In genomic region chr15:52012210-52012609, GRCh38 we compare ENCODE assay signal across 19 cellular contexts. TPM values are rescaled to one million over a fixed set of nuclear protein-coding genes. Genes with fewer than 3 reads are reported as not detected.
A peak's percentile ranks its signal among the peaks of the same experiment; 100 is the strongest.
DNase-seq lines count a peak whose midpoint lies in the region; ATAC-seq and TF ChIP-seq lines count a peak whose summit lies in the region.
"Had no signal": no experiment of that assay in that cellular context is flagged by ENCODE, and none has a peak within 500 bp of the region (broad histone marks: within the 10 kb centered on the region; RNA-seq: fewer than 3 reads in every experiment).

No MANE protein-coding gene starts in this region.

- no peak for ATAC-seq in activated naive CD8-positive, alpha-beta T cell treated with anti-CD3 and anti-CD28 coated beads, Interleukin-2, amount 10 ng/mL, durations not matched to agents 7 days and 5 days (ENCODE audit: low read depth)
- ATAC-seq: CD8-positive, alpha-beta T cell had no signal

- no peak overlapping the region for H3K4me3 ChIP-seq in OCI-LY7 (ENCODE audit: low read depth, low read length, poor library complexity, severe bottlenecking)
- no peak overlapping the region for H3K4me3 ChIP-seq in suprapubic skin
- H3K4me3 ChIP-seq: ascending aorta, hepatocyte, smooth muscle cell had no signal

- no peak for DNase-seq in activated naive CD8-positive, alpha-beta T cell treated with anti-CD3 and anti-CD28 coated beads, Interleukin-2, amount 10 ng/mL, durations not matched to agents 7 days and 5 days
- DNase-seq in activated naive CD8-positive, alpha-beta T cell treated with anti-CD3 and anti-CD28 coated beads for 36 hours, result no peak
- no peak for DNase-seq in OCI-LY7 (ENCODE audit: low spot score)
- DNase-seq in endothelial cell (ENCODE audit: low spot score), result no peak
- no peak for DNase-seq in suprapubic skin (ENCODE audit: low spot score in 2 of 2)
- DNase-seq in stimulated activated CD4-positive, alpha-beta T cell treated with anti-CD3 and anti-CD28 coated beads, Interleukin-4, amount 100 ng/mL, for 4 hours, result no peak
- no peak for DNase-seq in GM19240 (ENCODE audit: insufficient read length, low spot score)
- DNase-seq in NCI-H2107 (lab: John Stamatoyannopoulos, UW), result no peak
- DNase-seq: activated CD4-positive, alpha-beta T cell treated with anti-CD3 and anti-CD28 coated beads, Interleukin-2, amount 10 ng/mL, durations not matched to agents 24 days and 14 days; activated naive CD4-positive, alpha-beta T cell treated with anti-CD3 and anti-CD28 coated beads for 36 hours; CD8-positive, alpha-beta T cell; islet precursor cell; naive B cell; NCI-H187 treated with DMSO at 0.1 percent for 48 hours; NCI-H510A had no signal

- intact Hi-C loops in OCI-LY7 (cut with micrococcal nuclease; ENCODE audit: unreplicated experiment), result no loop called here

- no peaks in the 10 kb centered on the region for H3K9me3 Mint-ChIP-seq in activated naive CD8-positive, alpha-beta T cell treated with anti-CD3 and anti-CD28 coated beads, Interleukin-2, amount 10 ng/mL, durations not matched to agents 7 days and 5 days
- no peaks in the 10 kb centered on the region for H3K9me3 Mint-ChIP-seq in activated naive CD8-positive, alpha-beta T cell treated with anti-CD3 and anti-CD28 coated beads for 36 hours
- H3K9me3 Mint-ChIP-seq in endothelial cell (ENCODE audit: unreplicated experiment), result no peaks in the 10 kb centered on the region
- H3K9me3 Mint-ChIP-seq: activated CD4-positive, alpha-beta T cell treated with anti-CD3 and anti-CD28 coated beads, Interleukin-2, amount 10 ng/mL, durations not matched to agents 24 days and 14 days; activated naive CD4-positive, alpha-beta T cell treated with anti-CD3 and anti-CD28 coated beads for 36 hours; CD8-positive, alpha-beta T cell; memory B cell; naive B cell had no signal

- H3K9me3 ChIP-seq in OCI-LY7 (ENCODE audit: low read length), result no peaks in the 10 kb centered on the region
- no peaks in the 10 kb centered on the region for H3K9me3 ChIP-seq in suprapubic skin
- H3K9me3 ChIP-seq: ascending aorta had no signal

- TF ChIP-seq CTCF in OCI-LY7 (conservative IDR thresholded peaks at IDR 0.05; ENCODE audit: low read length) (no peak), endothelial cell (IDR thresholded peaks at IDR 0.05; ENCODE audit: unreplicated experiment) (no peak), suprapubic skin (IDR thresholded peaks at IDR 0.05) (no peak)

- no peaks in the 10 kb centered on the region for H3K36me3 Mint-ChIP-seq in activated naive CD8-positive, alpha-beta T cell treated with anti-CD3 and anti-CD28 coated beads, Interleukin-2, amount 10 ng/mL, durations not matched to agents 7 days and 5 days
- H3K36me3 Mint-ChIP-seq in activated naive CD8-positive, alpha-beta T cell treated with anti-CD3 and anti-CD28 coated beads for 36 hours, result no peaks in the 10 kb centered on the region
- H3K36me3 Mint-ChIP-seq in endothelial cell (ENCODE audit: low read depth, unreplicated experiment), result no peaks in the 10 kb centered on the region
- H3K36me3 Mint-ChIP-seq: CD8-positive, alpha-beta T cell; memory B cell; naive B cell had no signal

- peak overlapping the region; percentile 15 for H3K27ac Mint-ChIP-seq in activated naive CD8-positive, alpha-beta T cell treated with anti-CD3 and anti-CD28 coated beads, Interleukin-2, amount 10 ng/mL, durations not matched to agents 7 days and 5 days
- H3K27ac Mint-ChIP-seq in activated naive CD8-positive, alpha-beta T cell treated with anti-CD3 and anti-CD28 coated beads for 36 hours, result no peak overlapping the region
- peak overlapping the region; percentile 28 for H3K27ac Mint-ChIP-seq in endothelial cell (ENCODE audit: unreplicated experiment)
- H3K27ac Mint-ChIP-seq: activated CD4-positive, alpha-beta T cell treated with anti-CD3 and anti-CD28 coated beads, Interleukin-2, amount 10 ng/mL, durations not matched to agents 24 days and 14 days; activated naive CD4-positive, alpha-beta T cell treated with anti-CD3 and anti-CD28 coated beads for 36 hours; CD8-positive, alpha-beta T cell; memory B cell; naive B cell had no signal

- H3K36me3 ChIP-seq in OCI-LY7 (ENCODE audit: insufficient read depth, low read length) (no peaks in the 10 kb centered on the region), suprapubic skin (no peaks in the 10 kb centered on the region)
- H3K36me3 ChIP-seq: ascending aorta had no signal

- no peak for TF ChIP-seq POLR2A in suprapubic skin (IDR thresholded peaks at IDR 0.05)

- H3K27me3 Mint-ChIP-seq in activated naive CD8-positive, alpha-beta T cell treated with anti-CD3 and anti-CD28 coated beads, Interleukin-2, amount 10 ng/mL, durations not matched to agents 7 days and 5 days, result no peaks in the 10 kb centered on the region
- H3K27me3 Mint-ChIP-seq in activated naive CD8-positive, alpha-beta T cell treated with anti-CD3 and anti-CD28 coated beads for 36 hours, result no peaks in the 10 kb centered on the region
- H3K27me3 Mint-ChIP-seq in endothelial cell (ENCODE audit: unreplicated experiment), result no peaks in the 10 kb centered on the region
- H3K27me3 Mint-ChIP-seq: memory B cell, naive B cell had no signal

- 49% methylated on average over 2 of the region's 2 CpGs for WGBS in suprapubic skin

- no peaks in the 10 kb centered on the region for H3K79me2 ChIP-seq in OCI-LY7 (ENCODE audit: insufficient read depth, low read depth, low read length)
- H3K79me2 ChIP-seq: hepatocyte had no signal

- H4K20me1 ChIP-seq in OCI-LY7 (ENCODE audit: insufficient read depth, low read length), result no peaks in the 10 kb centered on the region

- no TSS peak for BruUV-seq in OCI-LY7 (replicated peaks; lab: Mats Ljungman, UMichigan)

- H2AFZ ChIP-seq in OCI-LY7 (ENCODE audit: low read length), result peak overlapping the region; percentile 34; the same call in 1 of the 2 replicates
- H2AFZ ChIP-seq: hepatocyte had no signal

- H3K4me2 ChIP-seq in OCI-LY7 (ENCODE audit: low read length), result no peak overlapping the region
- H3K4me2 ChIP-seq: hepatocyte, smooth muscle cell had no signal

- no peaks in the 10 kb centered on the region for H3K9me2 ChIP-seq in OCI-LY7 (ENCODE audit: insufficient read depth, low read length)

- H3K4me1 ChIP-seq in OCI-LY7 (ENCODE audit: insufficient read depth, low read length, poor library complexity, severe bottlenecking), result peaks cover 35% of the 10 kb centered on the region
- H3K4me1 ChIP-seq in suprapubic skin, result peaks cover 25% of the 10 kb centered on the region
- H3K4me1 ChIP-seq: ascending aorta had no signal

- CTCF ChIA-PET in OCI-LY7 (lab: Charles Lee; ENCODE audit: unreplicated experiment), result no interaction called here

- no peak overlapping the region for H3K4me3 Mint-ChIP-seq in activated naive CD8-positive, alpha-beta T cell treated with anti-CD3 and anti-CD28 coated beads, Interleukin-2, amount 10 ng/mL, durations not matched to agents 7 days and 5 days
- no peak overlapping the region for H3K4me3 Mint-ChIP-seq in activated naive CD8-positive, alpha-beta T cell treated with anti-CD3 and anti-CD28 coated beads for 36 hours
- H3K4me3 Mint-ChIP-seq in endothelial cell (ENCODE audit: unreplicated experiment), result no peak overlapping the region
- H3K4me3 Mint-ChIP-seq: activated CD4-positive, alpha-beta T cell treated with anti-CD3 and anti-CD28 coated beads, Interleukin-2, amount 10 ng/mL, durations not matched to agents 24 days and 14 days; activated naive CD4-positive, alpha-beta T cell treated with anti-CD3 and anti-CD28 coated beads for 36 hours; CD8-positive, alpha-beta T cell; memory B cell; naive B cell had no signal

- POLR2A ChIA-PET in activated naive CD8-positive, alpha-beta T cell treated with anti-CD3 and anti-CD28 coated beads, Interleukin-2, amount 10 ng/mL, durations not matched to agents 7 days and 5 days (lab: Charles Lee), result no interaction called here
- POLR2A ChIA-PET in OCI-LY7 (lab: Charles Lee), result interaction anchor here (0.6 to 1.0 kb wide), 2 partner anchors 33 to 42 kb away, joined by 3 to 4 read pairs; no protein-coding TSS in a partner anchor

- H3K4me1 Mint-ChIP-seq in activated naive CD8-positive, alpha-beta T cell treated with anti-CD3 and anti-CD28 coated beads, Interleukin-2, amount 10 ng/mL, durations not matched to agents 7 days and 5 days, result peaks cover 30% of the 10 kb centered on the region
- H3K4me1 Mint-ChIP-seq in activated naive CD8-positive, alpha-beta T cell treated with anti-CD3 and anti-CD28 coated beads for 36 hours, result peaks cover 30% of the 10 kb centered on the region
- H3K4me1 Mint-ChIP-seq in endothelial cell (ENCODE audit: unreplicated experiment), result peaks cover 51% of the 10 kb centered on the region

- H3K27ac ChIP-seq in OCI-LY7 (ENCODE audit: low read depth, low read length, poor library complexity, severe bottlenecking) (no peak overlapping the region), suprapubic skin (peak overlapping the region; percentile 64)
- H3K27ac ChIP-seq: ascending aorta, hepatocyte had no signal

- TF ChIP-seq EP300 in suprapubic skin (IDR thresholded peaks at IDR 0.05), result no peak

- no peaks in the 10 kb centered on the region for H3K27me3 ChIP-seq in suprapubic skin
- H3K27me3 ChIP-seq: ascending aorta, hepatocyte had no signal

RNA-seq across cellular contexts. Expression of gene MAPK6, which starts 6.8 kb away (rescaled TPM):
- 10 to 100 TPM; 21.3 to 25.5 TPM for total RNA-seq in activated naive CD8-positive, alpha-beta T cell treated with anti-CD3 and anti-CD28 coated beads, Interleukin-2, amount 10 ng/mL, durations not matched to agents 7 days and 5 days
- total RNA-seq in activated naive CD8-positive, alpha-beta T cell treated with anti-CD3 and anti-CD28 coated beads for 36 hours, result 10 to 100 TPM; 52.6 to 53.5 TPM
- 19.8 and 25.9 TPM in 2 replicates for total RNA-seq in OCI-LY7 (2014; rRNA removed; shearing (Covaris generic))
- total RNA-seq in OCI-LY7 (2022) (49.7 and 51.1 TPM in 2 replicates), endothelial cell (ENCODE audit: unreplicated experiment) (94.6 TPM), suprapubic skin (10 to 100 TPM; 50.0 to 87.1 (median 69.2) TPM)

RNA-seq across cellular contexts. Expression of gene LEO1, which starts 40.6 kb away (rescaled TPM):
- total RNA-seq in activated naive CD8-positive, alpha-beta T cell treated with anti-CD3 and anti-CD28 coated beads, Interleukin-2, amount 10 ng/mL, durations not matched to agents 7 days and 5 days, result 10 to 100 TPM; 26.5 to 28.3 TPM
- total RNA-seq in activated naive CD8-positive, alpha-beta T cell treated with anti-CD3 and anti-CD28 coated beads for 36 hours, result 10 to 100 TPM; 31.8 to 32.2 TPM
- 22.0 and 43.0 TPM in 2 replicates for total RNA-seq in OCI-LY7 (2014; rRNA removed; shearing (Covaris generic))
- total RNA-seq in OCI-LY7 (2022) (27.8 and 34.4 TPM in 2 replicates), endothelial cell (ENCODE audit: unreplicated experiment) (25.5 TPM), suprapubic skin (10 to 100 TPM; 26.2 to 30.2 (median 28.4) TPM)
